ENCODE assay signal across 11 cellular contexts in the genomic region with DNA sequence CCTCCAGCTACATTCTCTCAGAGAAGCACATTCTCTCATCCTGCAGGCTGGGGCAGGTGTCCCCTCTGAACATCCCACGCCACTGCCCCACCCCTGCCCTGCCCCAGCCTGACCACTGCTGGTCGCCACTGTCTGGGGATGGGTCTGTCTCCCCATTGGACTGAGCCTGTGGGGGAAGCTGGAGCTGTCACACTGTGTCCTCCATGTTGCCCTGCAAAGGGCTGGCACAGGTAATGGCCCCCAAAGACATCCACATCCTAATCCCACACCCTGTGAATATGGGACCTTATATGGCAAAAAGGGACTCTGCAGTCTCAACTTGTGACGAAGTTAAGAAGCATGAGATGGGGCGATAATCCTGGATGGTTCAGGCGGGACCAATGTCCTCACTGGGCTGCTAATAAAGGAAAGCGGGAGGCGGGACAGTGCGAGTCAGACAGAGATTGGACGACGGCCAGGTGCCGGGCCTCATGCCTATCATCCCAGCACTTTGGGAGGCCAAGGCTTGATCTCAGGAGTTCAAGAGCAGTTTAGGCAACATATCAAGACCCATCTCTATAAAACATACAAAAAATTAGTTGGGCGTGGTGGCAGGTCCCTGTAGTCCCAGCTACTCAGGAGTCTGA. TPM values are rescaled to one million over a fixed set of nuclear protein-coding genes. Genes with fewer than 3 reads are reported as not detected.
DNase-seq lines count a peak whose midpoint lies in the region; ATAC-seq and TF ChIP-seq lines count a peak whose summit lies in the region.
"Had no signal": no experiment of that assay in that cellular context is flagged by ENCODE, and none has a peak within 500 bp of the region (broad histone marks: within the 10 kb centered on the region; RNA-seq: fewer than 3 reads in every experiment).

No MANE protein-coding gene starts in this region.

- H2AFZ ChIP-seq in GM23338 (no peak overlapping the region), smooth muscle cell (ENCODE audit: low read depth) (no peak overlapping the region)

- H3K4me3 ChIP-seq in GM23338 (no peak overlapping the region), adipocyte (ENCODE audit: low read length) (no peak overlapping the region), smooth muscle cell (no peak overlapping the region)
- H3K4me3 ChIP-seq: SK-N-MC had no signal

- H3F3A ChIP-seq in GM23338 (replicated peaks; ENCODE audit: low read depth): peaks cover 10% of the 10 kb centered on the region; the same call in 1 of the 2 replicates
- peaks cover 9% of the 10 kb centered on the region for H3F3A ChIP-seq in smooth muscle cell (ENCODE audit: low read depth)

- H3K9me3 ChIP-seq in adipocyte (ENCODE audit: control insufficient read depth, low read length) (no peaks in the 10 kb centered on the region), smooth muscle cell (replicated peaks; ENCODE audit: low read depth) (no peaks in the 10 kb centered on the region)

- H3K9ac ChIP-seq in adipocyte (ENCODE audit: low read length) (peak overlapping the region; percentile 57), smooth muscle cell (ENCODE audit: low read depth) (no peak overlapping the region)

- H3K9me3 Mint-ChIP-seq in GM23338: no peaks in the 10 kb centered on the region

- peaks cover 2% of the 10 kb centered on the region; the same call in 1 of the 3 replicates for H3K4me1 Mint-ChIP-seq in GM23338

- ATAC-seq in GM23338 (peak; percentile 13; the same call in 1 of the 3 replicates), Right ventricle myocardium inferior (peak; percentile 69), HG02852 (IDR thresholded peaks at IDR 0.05; ENCODE audit: unreplicated experiment) (no peak)

- H3K4me2 ChIP-seq in GM23338: no peak overlapping the region
- H3K4me2 ChIP-seq in smooth muscle cell: peak overlapping the region; percentile 36

- no peak overlapping the region for H3K27ac Mint-ChIP-seq in GM23338

- 41% methylated on average over 12 of the region's 12 CpGs for WGBS in smooth muscle cell (ENCODE audit: low lambda C conversion rate)

- H3K9me2 ChIP-seq in GM23338 (ENCODE audit: insufficient read depth): no peaks in the 10 kb centered on the region

- H3K79me2 ChIP-seq in GM23338 (replicated peaks; ENCODE audit: insufficient read depth) (peaks cover 4% of the 10 kb centered on the region; the same call in 1 of the 2 replicates), smooth muscle cell (ENCODE audit: low read depth) (peaks cover 22% of the 10 kb centered on the region)

- no peaks in the 10 kb centered on the region for H3K4me1 ChIP-seq in GM23338 (ENCODE audit: insufficient read depth)
- H3K4me1 ChIP-seq in adipocyte (ENCODE audit: control insufficient read depth, insufficient read depth, low read length): peaks cover 14% of the 10 kb centered on the region
- no peaks in the 10 kb centered on the region for H3K4me1 ChIP-seq in smooth muscle cell (ENCODE audit: low read depth)

- H4K20me1 ChIP-seq in GM23338 (replicated peaks; ENCODE audit: insufficient read depth) (peaks cover 10% of the 10 kb centered on the region), smooth muscle cell (ENCODE audit: low read depth) (peaks cover 60% of the 10 kb centered on the region)

- H3K27me3 Mint-ChIP-seq in GM23338 (ENCODE audit: insufficient read depth, low read depth, poor library complexity): peaks cover 8% of the 10 kb centered on the region

- TF ChIP-seq CTCF in GM23338 (conservative IDR thresholded peaks at IDR 0.05; ENCODE audit: low read depth in 2 of 2) (no peak), smooth muscle cell (IDR thresholded peaks at IDR 0.05; ENCODE audit: borderline replicate concordance, insufficient read depth, poor library complexity, severe bottlenecking) (no peak)

- no peak overlapping the region; the same call in 2 of the 3 replicates for H3K4me3 Mint-ChIP-seq in GM23338

- no peaks in the 10 kb centered on the region for H3K27me3 ChIP-seq in GM23338 (ENCODE audit: insufficient read depth)
- no peaks in the 10 kb centered on the region for H3K27me3 ChIP-seq in adipocyte (replicated peaks; ENCODE audit: control insufficient read depth, insufficient read depth, low read length)
- no peaks in the 10 kb centered on the region for H3K27me3 ChIP-seq in smooth muscle cell (ENCODE audit: low read depth)

- intact Hi-C loops in Right ventricle myocardium inferior (cut with DNase I): no loop called here

- no peak overlapping the region for H3K27ac ChIP-seq in GM23338 (ENCODE audit: low read depth)
- peak overlapping the region; percentile 20 for H3K27ac ChIP-seq in smooth muscle cell (ENCODE audit: low read depth)
- H3K27ac ChIP-seq: SK-N-MC had no signal

- H3K36me3 ChIP-seq in GM23338 (ENCODE audit: insufficient read depth) (peaks cover 9% of the 10 kb centered on the region), adipocyte (ENCODE audit: control insufficient read depth, insufficient read depth, low read length, severe bottlenecking) (peaks cover 72% of the 10 kb centered on the region), smooth muscle cell (ENCODE audit: low read depth) (no peaks in the 10 kb centered on the region)

- no peak for DNase-seq in GM23338 (ENCODE audit: low spot score)
- peak; percentile 44 for DNase-seq in adipocyte (ENCODE audit: low read depth)
- no peak for DNase-seq in Right ventricle myocardium inferior (ENCODE audit: missing footprints)
- no peak for DNase-seq in smooth muscle cell (lab: John Stamatoyannopoulos, UW; ENCODE audit: unreplicated experiment)
- no peak for DNase-seq in putamen (ENCODE audit: low spot score)
- DNase-seq in NCI-H146 treated with DMSO at 0.1 percent for 48 hours (lab: John Stamatoyannopoulos, UW; ENCODE audit: unreplicated experiment): no peak
- DNase-seq in activated CD8-positive, alpha-beta memory T cell treated with anti-CD3 and anti-CD28 coated beads for 24 hours: no peak
- DNase-seq: NCI-H1417 treated with DMSO at 0.1 percent for 48 hours; stimulated activated CD4-positive, alpha-beta T cell treated with anti-CD3 and anti-CD28 coated beads, Interleukin-15, amount 100 ng/mL, for 24 hours had no signal

- peaks cover 51% of the 10 kb centered on the region for H3K36me3 Mint-ChIP-seq in GM23338 (ENCODE audit: low read depth)

TF ChIP-seq in GM23338, 12 proteins besides CTCF, POLR2A, EP300 and RAD21 (continues in another document):
- TF ChIP-seq CREB1 (CRISPR knock-in tag; IDR thresholded peaks at IDR 0.05; ENCODE audit: low read depth) (no peak), EZH2phosphoT487 (IDR thresholded peaks at IDR 0.05; ENCODE audit: unreplicated experiment) (no peak), EZH2 (IDR thresholded peaks at IDR 0.05; ENCODE audit: low read depth, unreplicated experiment) (no peak)
- TF ChIP-seq, protein P1, sequence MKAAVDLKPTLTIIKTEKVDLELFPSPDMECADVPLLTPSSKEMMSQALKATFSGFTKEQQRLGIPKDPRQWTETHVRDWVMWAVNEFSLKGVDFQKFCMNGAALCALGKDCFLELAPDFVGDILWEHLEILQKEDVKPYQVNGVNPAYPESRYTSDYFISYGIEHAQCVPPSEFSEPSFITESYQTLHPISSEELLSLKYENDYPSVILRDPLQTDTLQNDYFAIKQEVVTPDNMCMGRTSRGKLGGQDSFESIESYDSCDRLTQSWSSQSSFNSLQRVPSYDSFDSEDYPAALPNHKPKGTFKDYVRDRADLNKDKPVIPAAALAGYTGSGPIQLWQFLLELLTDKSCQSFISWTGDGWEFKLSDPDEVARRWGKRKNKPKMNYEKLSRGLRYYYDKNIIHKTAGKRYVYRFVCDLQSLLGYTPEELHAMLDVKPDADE (IDR thresholded peaks at IDR 0.05): no peak

RNA-seq across cellular contexts. Expression of gene AP2S1, which starts 9.1 kb away (rescaled TPM):
- 115 and 140 TPM in 2 replicates for total RNA-seq in GM23338 (2014; rRNA removed; shearing (Covaris generic))
- polyA plus RNA-seq in GM23338 (2016; fragmentation: Nextera tagmentation; extraction: Ambion mirVana): 278 and 299 TPM in 2 replicates
- 94.7 TPM for total RNA-seq in Right ventricle myocardium inferior
- 142 and 204 TPM in 2 replicates for total RNA-seq in smooth muscle cell
- polyA plus RNA-seq in smooth muscle cell: 471 and 488 TPM in 2 replicates

RNA-seq across cellular contexts. Expression of gene ARHGAP35, which starts 19.2 kb away (rescaled TPM):
- total RNA-seq in GM23338 (2014; rRNA removed; shearing (Covaris generic)): 49.4 and 57.7 TPM in 2 replicates
- polyA plus RNA-seq in GM23338 (2016; fragmentation: Nextera tagmentation; extraction: Ambion mirVana) (13.6 and 14.4 TPM in 2 replicates), smooth muscle cell (6.9 TPM in 2 replicates)
- total RNA-seq in Right ventricle myocardium inferior (64.4 TPM), smooth muscle cell (19.8 and 20.0 TPM in 2 replicates)

RNA-seq across cellular contexts. Expression of gene SLC1A5, which starts 53.2 kb away (rescaled TPM):
- 249 and 272 TPM in 2 replicates for total RNA-seq in GM23338 (2014; rRNA removed; shearing (Covaris generic))
- polyA plus RNA-seq in GM23338 (2016; fragmentation: Nextera tagmentation; extraction: Ambion mirVana) (103 and 109 TPM in 2 replicates), smooth muscle cell (224 and 231 TPM in 2 replicates)
- total RNA-seq in Right ventricle myocardium inferior (10.1 TPM), smooth muscle cell (101 TPM in 2 replicates)
